In the genomic region with DNA sequence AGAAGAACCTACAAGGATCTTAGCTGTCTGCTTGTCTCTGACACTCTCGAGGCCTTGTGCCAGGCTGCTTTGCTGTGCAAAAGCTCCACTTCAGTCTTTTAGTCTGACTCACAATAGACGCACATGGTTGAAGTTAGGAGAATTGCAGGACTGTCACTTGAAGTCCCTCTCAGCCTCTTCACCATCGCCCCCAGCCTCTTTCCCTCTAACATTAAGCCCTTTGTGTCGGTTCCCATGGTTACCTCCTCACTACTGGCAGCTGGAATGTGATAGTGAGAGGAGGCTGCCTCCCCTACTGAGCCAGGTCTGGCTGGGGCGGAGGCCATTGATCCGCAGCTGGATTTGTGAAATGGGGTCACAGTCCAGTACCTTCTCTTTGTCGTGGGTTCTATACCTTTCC, we compare ENCODE assay signal across 14 cellular contexts.
DNase-seq lines count a peak whose midpoint lies in the region; ATAC-seq, FAIRE-seq and TF ChIP-seq lines count a peak whose summit lies in the region.
"Had no signal": no experiment of that assay in that cellular context is flagged by ENCODE, and none has a peak within 500 bp of the region (broad histone marks: within the 10 kb centered on the region; RNA-seq: fewer than 3 reads in every experiment).

No MANE protein-coding gene starts in this region.

- no peaks in the 10 kb centered on the region for H3K9me3 Mint-ChIP-seq in neural crest cell
- H3K9me3 Mint-ChIP-seq: activated naive CD4-positive, alpha-beta T cell treated with anti-CD3 and anti-CD28 coated beads for 36 hours had no signal

- peak overlapping the region; percentile 83 for H3K27ac Mint-ChIP-seq in neural crest cell (ENCODE audit: unreplicated experiment)
- H3K27ac Mint-ChIP-seq: activated naive CD4-positive, alpha-beta T cell treated with anti-CD3 and anti-CD28 coated beads for 36 hours had no signal

- H3K27ac ChIP-seq in ectodermal cell (ENCODE audit: insufficient read depth, low read depth, low read length, poor library complexity, severe bottlenecking) (peak overlapping the region; percentile 75), tibial nerve (peak overlapping the region in 2 of 4 donors; percentile 12 to 34)
- H3K27ac ChIP-seq: 22Rv1, ovary had no signal

- TF ChIP-seq EP300 in tibial nerve (IDR thresholded peaks at IDR 0.05): no peak

- WGBS in ectodermal cell, 2 experiments: 5 to 8% methylated on average over 7 of the region's 7 CpGs
- WGBS in tibial nerve, 2 donors: 50 to 52% methylated on average over 7 of the region's 7 CpGs

- peaks cover 79% of the 10 kb centered on the region for H3K4me1 Mint-ChIP-seq in neural crest cell

- TF ChIP-seq POLR2A in tibial nerve (IDR thresholded peaks at IDR 0.05): no peak
- no peak for TF ChIP-seq POLR2A in H54 (IDR thresholded peaks at IDR 0.05; ENCODE audit: low read depth, low read length)

- H3K9me3 ChIP-seq in ectodermal cell (ENCODE audit: control insufficient read depth, low read length): no peaks in the 10 kb centered on the region
- no peaks in the 10 kb centered on the region for H3K9me3 ChIP-seq in tibial nerve
- H3K9me3 ChIP-seq: ovary had no signal

- FAIRE-seq in H54 (lab: Jason Lieb, UNC): no peak
- FAIRE-seq: kidney had no signal

- H3K4me3 ChIP-seq in ectodermal cell (ENCODE audit: insufficient read depth, low read depth, low read length) (no peak overlapping the region), tibial nerve (no peak overlapping the region)
- H3K4me3 ChIP-seq: ovary had no signal

- ATAC-seq in HG02763 (IDR thresholded peaks at IDR 0.05; ENCODE audit: unreplicated experiment): no peak

- no peaks in the 10 kb centered on the region for H3K27me3 Mint-ChIP-seq in neural crest cell (ENCODE audit: low read depth)

- peak; percentile 42 for DNase-seq in DMS 273 (lab: John Stamatoyannopoulos, UW; ENCODE audit: unreplicated experiment)
- DNase-seq in DMS 273 treated with DMSO at 0.1 percent for 48 hours (lab: John Stamatoyannopoulos, UW): no peak
- DNase-seq in NCI-H187 (lab: John Stamatoyannopoulos, UW): peak; percentile 16 to 80
- peak; percentile 69 for DNase-seq in neural crest cell (ENCODE audit: low read depth, low spot score)
- DNase-seq in tibial nerve (ENCODE audit: low spot score in 2 of 2): no peak
- no peak for DNase-seq in H54 (ENCODE audit: insufficient read length, low spot score)
- DNase-seq: activated CD4-positive, alpha-beta T cell treated with anti-CD3 and anti-CD28 coated beads for 1 hour; activated naive CD4-positive, alpha-beta T cell treated with anti-CD3 and anti-CD28 coated beads for 36 hours; kidney; ovary; stimulated activated CD4-positive, alpha-beta T cell treated with anti-CD3 and anti-CD28 coated beads, Interleukin-4, amount 100 ng/mL, for 1 hour had no signal

- H3K4me1 ChIP-seq in ectodermal cell (ENCODE audit: control insufficient read depth, insufficient read depth, low read length) (peaks cover 64% of the 10 kb centered on the region), tibial nerve (peaks cover 0 to 17% (median 0%) of the 10 kb centered on the region in 4 donors)

- TF ChIP-seq CTCF in neural crest cell (conservative IDR thresholded peaks at IDR 0.05): no peak
- TF ChIP-seq CTCF in tibial nerve (IDR thresholded peaks at IDR 0.05): no peak

- H3K27me3 ChIP-seq in ectodermal cell (ENCODE audit: control insufficient read depth, insufficient read depth, low read length, poor library complexity, severe bottlenecking): no peaks in the 10 kb centered on the region
- H3K27me3 ChIP-seq in tibial nerve: no peaks in the 10 kb centered on the region
- H3K27me3 ChIP-seq: ovary had no signal

- H3K36me3 ChIP-seq in ectodermal cell (ENCODE audit: control insufficient read depth, insufficient read depth, low read length): no peaks in the 10 kb centered on the region
- no peaks in the 10 kb centered on the region for H3K36me3 ChIP-seq in tibial nerve
- H3K36me3 ChIP-seq: ovary had no signal

- peak overlapping the region; percentile 86 for H3K4me3 Mint-ChIP-seq in neural crest cell
- H3K4me3 Mint-ChIP-seq: activated naive CD4-positive, alpha-beta T cell treated with anti-CD3 and anti-CD28 coated beads for 36 hours had no signal

- no peaks in the 10 kb centered on the region for H3K36me3 Mint-ChIP-seq in neural crest cell (ENCODE audit: low read depth)

Comparison
In these comparisons a context has a peak if more than half of its experiments do, and no peak if none do; other contexts are left out.
1. DNase-seq: peak in DMS 273 (single experiment), NCI-H187 (2 of 2) and neural crest cell (single experiment); none in DMS 273 treated with DMSO at 0.1 percent for 48 hours (single experiment), tibial nerve (0 of 2) and H54 (single experiment).